Comparison of ENCODE assay signal across 8 cellular contexts in genomic region chr4:168831585-168831918, GRCh38.
A peak's percentile ranks its signal among the peaks of the same experiment; 100 is the strongest.
DNase-seq lines count a peak whose midpoint lies in the region; ATAC-seq and TF ChIP-seq lines count a peak whose summit lies in the region.

No MANE protein-coding gene starts in this region.

- peak overlapping the region; percentile 63 for H3K4me2 ChIP-seq in DND-41 (ENCODE audit: insufficient read depth, low read length)

- H3K9ac ChIP-seq in DND-41 (ENCODE audit: low read depth, low read length): peak overlapping the region; percentile 56; the same call in 1 of the 2 replicates

- H3K27ac ChIP-seq in DND-41 (ENCODE audit: low read length): no peak overlapping the region
- H3K27ac ChIP-seq in body of pancreas: peak overlapping the region in 2 of 4 donors; percentile 66 to 68
- H3K27ac ChIP-seq in mesodermal cell (ENCODE audit: low read depth, low read length, severe bottlenecking): peak overlapping the region; percentile 91

- intact Hi-C loops in body of pancreas (cut with DNase I): no loop called here

- H3K4me1 ChIP-seq in DND-41 (ENCODE audit: insufficient read depth, low read length): peaks cover 17% of the 10 kb centered on the region
- peaks cover 18% of the 10 kb centered on the region for H3K4me1 ChIP-seq in body of pancreas
- peaks cover 12% of the 10 kb centered on the region for H3K4me1 ChIP-seq in mesodermal cell (ENCODE audit: control insufficient read depth, insufficient read depth, low read length, poor library complexity, severe bottlenecking)

- H3K27me3 ChIP-seq in DND-41 (ENCODE audit: insufficient read depth, low read length, poor library complexity) (peaks cover 18% of the 10 kb centered on the region), body of pancreas (peaks cover 0 to 13% of the 10 kb centered on the region in 2 donors)

- 6% methylated on average over 14 of the region's 14 CpGs for WGBS in body of pancreas, 2 donors
- 1 to 3% methylated on average over 11 to 14 of the region's 14 CpGs for WGBS in mesodermal cell (ENCODE audit: insufficient coverage in 2 of 2), 2 experiments

- H3K79me2 ChIP-seq in DND-41 (ENCODE audit: insufficient read depth, low read length): no peaks in the 10 kb centered on the region

- ATAC-seq in DND-41 (ENCODE audit: insufficient read depth, low read depth): peak; percentile 16; the same call in 1 of the 3 replicates
- ATAC-seq in HG03025 (IDR thresholded peaks at IDR 0.05; ENCODE audit: low FRiP score, unreplicated experiment): peak; percentile 11
- ATAC-seq in body of pancreas: no peak
- no peak for ATAC-seq in HG02588 (IDR thresholded peaks at IDR 0.05; ENCODE audit: unreplicated experiment)

- DNase-seq in DND-41 (no peak), body of pancreas (no peak), hippocampal formation (lab: John Stamatoyannopoulos, UW) (no peak), putamen (ENCODE audit: low spot score) (no peak), NCI-H1436 treated with DMSO at 0.1 percent for 48 hours (lab: John Stamatoyannopoulos, UW) (no peak)

- H3K9me3 ChIP-seq in DND-41 (ENCODE audit: insufficient read depth, low read length, severe bottlenecking) (no peaks in the 10 kb centered on the region), body of pancreas (no peaks in the 10 kb centered on the region), mesodermal cell (ENCODE audit: control insufficient read depth, low read length) (no peaks in the 10 kb centered on the region)

- TF ChIP-seq CTCF in DND-41 (IDR thresholded peaks at IDR 0.05; ENCODE audit: borderline replicate concordance, extremely low read depth, low read length, poor library complexity, severe bottlenecking) (no peak), body of pancreas (IDR thresholded peaks at IDR 0.05) (no peak)

- no peak for TF ChIP-seq POLR2A in body of pancreas (IDR thresholded peaks at IDR 0.05)

- H3K36me3 ChIP-seq in DND-41 (ENCODE audit: insufficient read depth, low read length): no peaks in the 10 kb centered on the region
- H3K36me3 ChIP-seq in body of pancreas (replicated peaks in 1 of 2; ENCODE audit: insufficient read depth in 1 of 2, low read depth in 2 of 2): no peaks in the 10 kb centered on the region
- H3K36me3 ChIP-seq in mesodermal cell (ENCODE audit: control insufficient read depth, insufficient read depth, low read length): peaks cover 16% of the 10 kb centered on the region

- H4K20me1 ChIP-seq in DND-41 (ENCODE audit: insufficient read depth, low read length): no peaks in the 10 kb centered on the region; the same call in 1 of the 2 replicates

- H3K4me3 ChIP-seq in DND-41 (ENCODE audit: low read depth in 1 of 2, low read length in 2 of 2): peak overlapping the region; percentile 33 to 65; a peak in 3 of 4 replicates
- H3K4me3 ChIP-seq in body of pancreas: peak overlapping the region; percentile 60 to 66
- H3K4me3 ChIP-seq in mesodermal cell (ENCODE audit: extremely low read depth, insufficient read depth, low read length, poor library complexity, severe bottlenecking): peak overlapping the region; percentile 86

- H2AFZ ChIP-seq in DND-41 (ENCODE audit: low read depth, low read length): peak overlapping the region; percentile 65

Comparison
In these comparisons a context has a peak if more than half of its experiments do, and no peak if none do; other contexts are left out.
1. ATAC-seq: peak in DND-41 (single experiment) and HG03025 (single experiment); none in body of pancreas (single experiment) and HG02588 (single experiment).
2. Peak in every context shown above with its lines, with median percentiles within 50 percentile points of each other: H3K4me3 ChIP-seq.